In the genomic region with DNA sequence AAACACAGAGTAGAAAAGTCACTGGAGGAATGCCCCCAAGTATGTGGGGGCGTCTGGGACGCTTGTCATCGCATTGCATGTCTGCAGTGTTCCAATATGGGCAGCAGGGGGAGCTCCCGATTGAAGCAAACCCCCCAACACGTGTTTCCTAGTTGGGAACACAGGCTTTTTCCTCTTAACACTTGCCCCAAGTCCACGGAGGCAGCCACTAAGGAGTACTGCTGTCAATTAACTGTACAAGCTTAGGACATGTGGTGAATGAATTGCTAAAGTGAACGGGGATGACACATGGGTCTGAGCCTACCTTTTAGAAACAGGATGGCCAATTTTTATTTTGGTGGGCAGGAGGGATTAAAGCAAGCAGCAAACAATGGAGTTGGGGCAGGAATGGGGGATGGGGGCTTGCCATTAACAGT, we compare ENCODE assay signal across 8 cellular contexts. TPM values are rescaled to one million over a fixed set of nuclear protein-coding genes. Genes with fewer than 3 reads are reported as not detected.
DNase-seq lines count a peak whose midpoint lies in the region; ATAC-seq and TF ChIP-seq lines count a peak whose summit lies in the region.

No MANE protein-coding gene starts in this region.

- no peak overlapping the region for H3K4ac ChIP-seq in IMR-90 (ENCODE audit: low read depth, low read length)

- in situ Hi-C loops in IMR-90 (cut with MboI; ENCODE audit: low sequenced_read_pairs): no loop called here

- no peak overlapping the region for H2AFZ ChIP-seq in IMR-90 (replicated peaks; ENCODE audit: low read length, poor library complexity)

- no peaks in the 10 kb centered on the region for H3K79me1 ChIP-seq in IMR-90 (ENCODE audit: low read depth in 1 of 2, low read length in 2 of 2)

- DNase-seq in cardiac muscle cell (ENCODE audit: low read depth in 1 of 2, low spot score in 1 of 2) (peak; percentile 64 to 69), cardiac septum (ENCODE audit: low spot score) (no peak), IMR-90 (peak; percentile 4), SW480 (ENCODE audit: low spot score) (peak; percentile 70), renal cortical epithelial cell (ENCODE audit: low read depth) (peak; percentile 46), epidermal melanocyte (ENCODE audit: insufficient read length, low spot score) (no peak)

- no peak overlapping the region for H3K14ac ChIP-seq in IMR-90 (replicated peaks; ENCODE audit: low read depth, low read length)

- TF ChIP-seq EP300 in gastroesophageal sphincter (IDR thresholded peaks at IDR 0.05): no peak

- no peaks in the 10 kb centered on the region for H3K9me3 ChIP-seq in cardiac muscle cell (ENCODE audit: low read depth)
- H3K9me3 ChIP-seq in IMR-90 (ENCODE audit: control insufficient read depth, insufficient read depth, low read length): no peaks in the 10 kb centered on the region
- H3K9me3 ChIP-seq in gastroesophageal sphincter: no peaks in the 10 kb centered on the region

- no peak overlapping the region for H3K18ac ChIP-seq in IMR-90 (ENCODE audit: low read depth, low read length)

- ATAC-seq in GM21515 (IDR thresholded peaks at IDR 0.05; ENCODE audit: unreplicated experiment) (peak; percentile 59), IMR-90 (ENCODE audit: low read depth) (0 out of 2 replicates have a peak, but pooled peaks have one; percentile 48), gastroesophageal sphincter (no peak)

- H4K91ac ChIP-seq in IMR-90 (ENCODE audit: insufficient read depth, low read depth, low read length): no peak overlapping the region

- H3K9ac ChIP-seq in IMR-90 (ENCODE audit: low read depth, low read length): no peak overlapping the region

- WGBS in IMR-90 (ENCODE audit: extremely low coverage in 2 of 2, insufficient read length in 1 of 2), 2 experiments: no CpG with 5 or more reads among the region's 7 CpGs
- WGBS in gastroesophageal sphincter (ENCODE audit: low coverage in 1 of 2), 2 donors: 0 to 5% methylated on average over 6 to 7 of the region's 7 CpGs

- intact Hi-C loops in cardiac septum (cut with DNase I): no loop called here
- intact Hi-C loops in IMR-90 (cut with micrococcal nuclease): loop anchor here (1.0 to 10.0 kb wide), 3 partner anchors 1037 to 1864 kb away; no protein-coding TSS in a partner anchor

- no peaks in the 10 kb centered on the region for H4K20me1 ChIP-seq in IMR-90 (ENCODE audit: insufficient read depth, low read length)

- BruUV-seq in IMR-90 (replicated peaks; lab: Mats Ljungman, UMichigan): no TSS peak

- TF ChIP-seq CTCF in cardiac muscle cell (IDR thresholded peaks at IDR 0.05; ENCODE audit: low read depth, low read length) (peak; percentile 87), IMR-90 (conservative IDR thresholded peaks at IDR 0.05; ENCODE audit: low read depth, low read length) (peak; percentile 43), gastroesophageal sphincter (IDR thresholded peaks at IDR 0.05) (peak; percentile 22 to 79 (median 48))

- no peak overlapping the region for H2BK15ac ChIP-seq in IMR-90 (ENCODE audit: low read depth, low read length)

- H3K4me1 ChIP-seq in cardiac muscle cell (ENCODE audit: low read depth) (peaks cover 5% of the 10 kb centered on the region), IMR-90 (ENCODE audit: control insufficient read depth, insufficient read depth, low read length) (no peaks in the 10 kb centered on the region), gastroesophageal sphincter (peaks cover 0 to 37% (median 11%) of the 10 kb centered on the region in 3 donors)

- no peaks in the 10 kb centered on the region for H3K9me1 ChIP-seq in IMR-90 (ENCODE audit: insufficient read depth, low read length)

- no peak overlapping the region for H2BK20ac ChIP-seq in IMR-90 (ENCODE audit: low read depth, low read length)

- no peak overlapping the region for H4K8ac ChIP-seq in IMR-90 (ENCODE audit: low read depth in 2 of 2, low read length in 2 of 2)

- H4K5ac ChIP-seq in IMR-90 (ENCODE audit: low read depth, low read length): no peak overlapping the region

- no peak overlapping the region for H2AK9ac ChIP-seq in IMR-90 (replicated peaks; ENCODE audit: low read depth, low read length, poor library complexity)

- peak; percentile 13; the same call in 1 of the 2 replicates for TF ChIP-seq RAD21 in IMR-90 (IDR thresholded peaks at IDR 0.05; ENCODE audit: low read length)

- H2AK5ac ChIP-seq in IMR-90 (ENCODE audit: low read depth, low read length): no peak overlapping the region

- CTCF ChIA-PET in IMR-90 (lab: Yijun Ruan, JAX): no interaction called here

- TF ChIP-seq POLR2A in IMR-90 (IDR thresholded peaks at IDR 0.05; ENCODE audit: low read depth, low read length) (no peak), gastroesophageal sphincter (IDR thresholded peaks at IDR 0.05) (no peak)

- H3K27ac ChIP-seq in cardiac muscle cell (no peak overlapping the region), IMR-90 (ENCODE audit: insufficient read depth, low read length) (no peak overlapping the region), gastroesophageal sphincter (no peak overlapping the region)

- H3K56ac ChIP-seq in IMR-90 (ENCODE audit: extremely low read depth, insufficient read depth, low read length): no peak overlapping the region

- no peak overlapping the region for H2BK5ac ChIP-seq in IMR-90 (ENCODE audit: low read depth, low read length, poor library complexity, severe bottlenecking)

- H3K4me3 ChIP-seq in cardiac muscle cell (no peak overlapping the region), IMR-90 (ENCODE audit: insufficient read depth, low read depth, low read length) (no peak overlapping the region), gastroesophageal sphincter (no peak overlapping the region)

- no peak overlapping the region for H3K23ac ChIP-seq in IMR-90 (ENCODE audit: low read depth, low read length)

- no peak overlapping the region for H3K4me2 ChIP-seq in IMR-90 (ENCODE audit: low read depth, low read length)

- H3K36me3 ChIP-seq in cardiac muscle cell: no peaks in the 10 kb centered on the region
- H3K36me3 ChIP-seq in IMR-90 (ENCODE audit: control insufficient read depth, insufficient read depth, low read length): no peaks in the 10 kb centered on the region
- H3K36me3 ChIP-seq in gastroesophageal sphincter: no peaks in the 10 kb centered on the region

- H3K27me3 ChIP-seq in cardiac muscle cell: peaks cover 52% of the 10 kb centered on the region
- H3K27me3 ChIP-seq in IMR-90 (ENCODE audit: control insufficient read depth, insufficient read depth, low read length): no peaks in the 10 kb centered on the region; the same call in 1 of the 2 replicates
- peaks cover 69% of the 10 kb centered on the region for H3K27me3 ChIP-seq in gastroesophageal sphincter

- dilution Hi-C loops in IMR-90 (cut with HindIII; ENCODE audit: low sequenced_read_pairs, unreplicated experiment): no loop called here

- POLR2A ChIA-PET in IMR-90 (lab: Charles Lee; ENCODE audit: unreplicated experiment): no interaction called here

- no peak overlapping the region for H2BK120ac ChIP-seq in IMR-90 (ENCODE audit: low read depth, low read length)

TF ChIP-seq in IMR-90, 13 proteins besides CTCF, POLR2A, EP300 and RAD21:
- TF ChIP-seq MXI1 (IDR thresholded peaks at IDR 0.05; ENCODE audit: borderline replicate concordance, low read depth, low read length) (no peak), SMC3 (IDR thresholded peaks at IDR 0.05; ENCODE audit: low read depth, low read length) (peak; percentile 27; the same call in 1 of the 2 replicates), CEBPB (IDR thresholded peaks at IDR 0.05; ENCODE audit: low read depth, low read length) (no peak), RCOR1 (IDR thresholded peaks at IDR 0.05; ENCODE audit: insufficient replicate concordance, low read length) (no peak)
- TF ChIP-seq, protein P1, sequence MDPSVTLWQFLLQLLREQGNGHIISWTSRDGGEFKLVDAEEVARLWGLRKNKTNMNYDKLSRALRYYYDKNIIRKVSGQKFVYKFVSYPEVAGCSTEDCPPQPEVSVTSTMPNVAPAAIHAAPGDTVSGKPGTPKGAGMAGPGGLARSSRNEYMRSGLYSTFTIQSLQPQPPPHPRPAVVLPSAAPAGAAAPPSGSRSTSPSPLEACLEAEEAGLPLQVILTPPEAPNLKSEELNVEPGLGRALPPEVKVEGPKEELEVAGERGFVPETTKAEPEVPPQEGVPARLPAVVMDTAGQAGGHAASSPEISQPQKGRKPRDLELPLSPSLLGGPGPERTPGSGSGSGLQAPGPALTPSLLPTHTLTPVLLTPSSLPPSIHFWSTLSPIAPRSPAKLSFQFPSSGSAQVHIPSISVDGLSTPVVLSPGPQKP (IDR thresholded peaks at IDR 0.05; ENCODE audit: borderline replicate concordance, low read depth, low read length): no peak

RNA-seq across cellular contexts. Expression of gene GABRB2, which starts 2.2 kb away (rescaled TPM):
- total RNA-seq in cardiac muscle cell: 1.8 and 3.3 TPM in 2 replicates
- polyA plus RNA-seq in cardiac muscle cell: 3.3 and 3.6 TPM in 2 replicates
- 0.22 TPM for total RNA-seq in cardiac septum
- not detected in 2 replicates for total RNA-seq in IMR-90 (2012; rRNA removed)
- polyA plus RNA-seq in IMR-90 (2012; rRNA removed): not detected in 2 replicates
- polyA plus RNA-seq in IMR-90 (2012; cell fraction: cytosol; rRNA removed): not detected in 2 replicates
- polyA plus RNA-seq in IMR-90 (2012; cell fraction: nucleus; rRNA removed; ENCODE audit: low replicate concordance): not detected in 2 replicates
- 10 to 100 TPM in 1 of 4 donors, 1 to 10 TPM in 3; 1.0 to 17.3 (median 1.1) TPM for total RNA-seq in gastroesophageal sphincter
- total RNA-seq in renal cortical epithelial cell: not detected in 2 replicates

Comparison
In these comparisons a context has a peak if more than half of its experiments do, and no peak if none do; other contexts are left out.
1. DNase-seq: peak in cardiac muscle cell (2 of 2), IMR-90 (single experiment), SW480 (single experiment) and renal cortical epithelial cell (single experiment); none in cardiac septum (single experiment) and epidermal melanocyte (single experiment).
2. Peak in every context shown above with its lines, with median percentiles within 50 percentile points of each other: CTCF ChIP-seq.